1 cellular context compared by ENCODE assay signal in genomic region chr5:142701673-142702311, GRCh38.
TF ChIP-seq lines count a peak whose summit lies in the region.

No MANE protein-coding gene starts in this region.

TF ChIP-seq in WTC11, 78 proteins besides CTCF, POLR2A, EP300 and RAD21 (continued from another document and continues in another):
- TF ChIP-seq ZNF317 (CRISPR knock-in tag; IDR thresholded peaks at IDR 0.05; ENCODE audit: borderline replicate concordance, low read depth): no peak
- no peak for TF ChIP-seq OVOL2 (CRISPR knock-in tag; IDR thresholded peaks at IDR 0.05; ENCODE audit: borderline replicate concordance)
- TF ChIP-seq ZNF121 (CRISPR knock-in tag; IDR thresholded peaks at IDR 0.05): no peak
- no peak for TF ChIP-seq ZNF396 (CRISPR knock-in tag; IDR thresholded peaks at IDR 0.05; ENCODE audit: borderline replicate concordance)
- TF ChIP-seq TP53 (CRISPR knock-in tag; IDR thresholded peaks at IDR 0.05): no peak
- TF ChIP-seq ATF1 (CRISPR knock-in tag; IDR thresholded peaks at IDR 0.05): no peak
- no peak for TF ChIP-seq ZNF263 (CRISPR knock-in tag; IDR thresholded peaks at IDR 0.05; ENCODE audit: low read depth)
- peak; percentile 65; the same call in 1 of the 2 replicates for TF ChIP-seq ZNF281 (CRISPR knock-in tag; IDR thresholded peaks at IDR 0.05)
- no peak for TF ChIP-seq CBFB (CRISPR knock-in tag; IDR thresholded peaks at IDR 0.05; ENCODE audit: low read depth)
- no peak for TF ChIP-seq JAZF1 (CRISPR knock-in tag; IDR thresholded peaks at IDR 0.05)
- TF ChIP-seq ATF3 (CRISPR knock-in tag; conservative IDR thresholded peaks at IDR 0.05): no peak
- no peak for TF ChIP-seq SOX15 (CRISPR knock-in tag; IDR thresholded peaks at IDR 0.05)
- no peak for TF ChIP-seq IRF2 (CRISPR knock-in tag; IDR thresholded peaks at IDR 0.05; ENCODE audit: borderline replicate concordance, low read depth)
- no peak for TF ChIP-seq GTF2I (CRISPR knock-in tag; conservative IDR thresholded peaks at IDR 0.05)
- TF ChIP-seq RORB (CRISPR knock-in tag; IDR thresholded peaks at IDR 0.05): no peak
- peak; percentile 66; the same call in 1 of the 2 replicates for TF ChIP-seq ZBTB43 (CRISPR knock-in tag; IDR thresholded peaks at IDR 0.05)
- no peak for TF ChIP-seq ZNF425 (CRISPR knock-in tag; conservative IDR thresholded peaks at IDR 0.05)
- TF ChIP-seq ELF4 (CRISPR knock-in tag; IDR thresholded peaks at IDR 0.05; ENCODE audit: low read depth): no peak
- TF ChIP-seq ZMAT4 (CRISPR knock-in tag; IDR thresholded peaks at IDR 0.05): no peak
- no peak for TF ChIP-seq E2F1 (CRISPR knock-in tag; IDR thresholded peaks at IDR 0.05)
- no peak for TF ChIP-seq TEAD4 (CRISPR knock-in tag; IDR thresholded peaks at IDR 0.05)
- no peak for TF ChIP-seq AFF4 (CRISPR knock-in tag; IDR thresholded peaks at IDR 0.05; ENCODE audit: borderline replicate concordance)
- no peak for TF ChIP-seq E2F4 (CRISPR knock-in tag; IDR thresholded peaks at IDR 0.05; ENCODE audit: borderline replicate concordance, low read depth)
- TF ChIP-seq ZNF512 (CRISPR knock-in tag; IDR thresholded peaks at IDR 0.05; ENCODE audit: borderline replicate concordance): no peak
- TF ChIP-seq USF1 (CRISPR knock-in tag; IDR thresholded peaks at IDR 0.05): no peak
- no peak for TF ChIP-seq STAT6 (CRISPR knock-in tag; conservative IDR thresholded peaks at IDR 0.05; ENCODE audit: low read depth)
- peak; percentile 92; the same call in 1 of the 2 replicates for TF ChIP-seq FOXP4 (CRISPR knock-in tag; IDR thresholded peaks at IDR 0.05)
